In genomic region chr14:80987235-80988032, GRCh38 we compare ENCODE assay signal across 1 cellular context.
TF ChIP-seq lines count a peak whose summit lies in the region.

No MANE protein-coding gene starts in this region.

TF ChIP-seq in IMR-90, 13 proteins besides CTCF, POLR2A, EP300 and RAD21:
- TF ChIP-seq MAFK (IDR thresholded peaks at IDR 0.05; ENCODE audit: low read depth, low read length) (no peak), SMC3 (IDR thresholded peaks at IDR 0.05; ENCODE audit: low read depth, low read length) (peak; percentile 68)
TF ChIP-seq in IMR-90: peak in this region for 1.
